Comparison of ENCODE assay signal across 1 cellular context in the genomic region with DNA sequence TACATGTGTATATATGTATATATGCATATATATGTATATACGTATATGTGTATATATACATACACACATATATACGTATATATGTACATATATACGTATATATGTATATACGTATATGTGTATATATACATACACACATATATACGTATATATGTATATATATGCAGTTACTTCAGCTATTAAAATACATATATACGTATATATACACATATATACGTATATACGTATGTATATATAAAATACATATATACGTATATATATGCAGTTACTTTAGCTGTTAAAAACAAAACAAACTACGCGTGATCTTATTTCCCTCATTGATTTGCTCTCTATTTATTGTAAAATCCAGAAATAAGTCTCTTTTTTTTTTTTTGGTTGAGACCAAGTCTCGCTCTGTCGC.
TF ChIP-seq lines count a peak whose summit lies in the region.

No MANE protein-coding gene starts in this region.

TF ChIP-seq in K562, 482 proteins besides CTCF, POLR2A, EP300 and RAD21 (continued from another document and continues in another):
- TF ChIP-seq, protein P1, sequence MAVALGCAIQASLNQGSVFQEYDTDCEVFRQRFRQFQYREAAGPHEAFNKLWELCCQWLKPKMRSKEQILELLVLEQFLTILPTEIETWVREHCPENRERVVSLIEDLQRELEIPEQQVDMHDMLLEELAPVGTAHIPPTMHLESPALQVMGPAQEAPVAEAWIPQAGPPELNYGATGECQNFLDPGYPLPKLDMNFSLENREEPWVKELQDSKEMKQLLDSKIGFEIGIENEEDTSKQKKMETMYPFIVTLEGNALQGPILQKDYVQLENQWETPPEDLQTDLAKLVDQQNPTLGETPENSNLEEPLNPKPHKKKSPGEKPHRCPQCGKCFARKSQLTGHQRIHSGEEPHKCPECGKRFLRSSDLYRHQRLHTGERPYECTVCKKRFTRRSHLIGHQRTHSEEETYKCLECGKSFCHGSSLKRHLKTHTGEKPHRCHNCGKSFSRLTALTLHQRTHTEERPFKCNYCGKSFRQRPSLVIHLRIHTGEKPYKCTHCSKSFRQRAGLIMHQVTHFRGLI (CRISPR knock-in tag; IDR thresholded peaks at IDR 0.05): peak; percentile 95
- TF ChIP-seq MBD2 (IDR thresholded peaks at IDR 0.05; ENCODE audit: borderline replicate concordance, low read depth) (no peak), SAFB (IDR thresholded peaks at IDR 0.05; ENCODE audit: borderline replicate concordance, low read depth, low read length) (no peak), TCF7 (IDR thresholded peaks at IDR 0.05; ENCODE audit: borderline replicate concordance) (no peak), HNRNPH1 (optimal IDR thresholded peaks at IDR 0.05; ENCODE audit: low read depth, low read length) (no peak), HDAC6 (IDR thresholded peaks at IDR 0.05; ENCODE audit: low read depth, low read length) (no peak), PHF8 (IDR thresholded peaks at IDR 0.05; ENCODE audit: borderline replicate concordance, low read length) (no peak), CHD1 (IDR thresholded peaks at IDR 0.05; ENCODE audit: low read length) (no peak), NR1H2 (CRISPR knock-in tag; IDR thresholded peaks at IDR 0.05) (no peak), EWSR1 (IDR thresholded peaks at IDR 0.05; ENCODE audit: borderline replicate concordance, low read depth, partially characterized antibody) (no peak), DPF2 (IDR thresholded peaks at IDR 0.05) (no peak), SRSF3 (IDR thresholded peaks at IDR 0.05; ENCODE audit: insufficient read depth, low read length) (no peak), ZFP30 (CRISPR knock-in tag; IDR thresholded peaks at IDR 0.05; ENCODE audit: borderline replicate concordance) (peak; percentile 83), CAMTA2 (CRISPR knock-in tag; conservative IDR thresholded peaks at IDR 0.05) (0 out of 2 replicates have a peak, but pooled peaks have one; percentile 77), KLF16 (IDR thresholded peaks at IDR 0.05) (no peak), RBM15 (IDR thresholded peaks at IDR 0.05; ENCODE audit: insufficient read depth, low read length) (no peak), HDAC1 (IDR thresholded peaks at IDR 0.05) (no peak), RBM34 (IDR thresholded peaks at IDR 0.05; ENCODE audit: borderline replicate concordance, insufficient read depth, low read length) (no peak), ZNF764 (CRISPR knock-in tag; IDR thresholded peaks at IDR 0.05; ENCODE audit: low read depth) (no peak), POLR2G (IDR thresholded peaks at IDR 0.05; ENCODE audit: low read depth, low read length) (no peak), FIP1L1 (IDR thresholded peaks at IDR 0.05; ENCODE audit: low read depth, low read length, poor library complexity, severe bottlenecking) (no peak), ZNF165 (CRISPR knock-in tag; IDR thresholded peaks at IDR 0.05; ENCODE audit: borderline replicate concordance) (0 out of 2 replicates have a peak, but pooled peaks have one; percentile 41), SRSF9 (IDR thresholded peaks at IDR 0.05; ENCODE audit: borderline replicate concordance, low read depth, low read length) (no peak), ZFX (CRISPR knock-in tag; IDR thresholded peaks at IDR 0.05) (no peak), GABPB2 (CRISPR knock-in tag; conservative IDR thresholded peaks at IDR 0.05) (peak; percentile 79; the same call in 1 of the 2 replicates)
- TF ChIP-seq, protein P2, sequence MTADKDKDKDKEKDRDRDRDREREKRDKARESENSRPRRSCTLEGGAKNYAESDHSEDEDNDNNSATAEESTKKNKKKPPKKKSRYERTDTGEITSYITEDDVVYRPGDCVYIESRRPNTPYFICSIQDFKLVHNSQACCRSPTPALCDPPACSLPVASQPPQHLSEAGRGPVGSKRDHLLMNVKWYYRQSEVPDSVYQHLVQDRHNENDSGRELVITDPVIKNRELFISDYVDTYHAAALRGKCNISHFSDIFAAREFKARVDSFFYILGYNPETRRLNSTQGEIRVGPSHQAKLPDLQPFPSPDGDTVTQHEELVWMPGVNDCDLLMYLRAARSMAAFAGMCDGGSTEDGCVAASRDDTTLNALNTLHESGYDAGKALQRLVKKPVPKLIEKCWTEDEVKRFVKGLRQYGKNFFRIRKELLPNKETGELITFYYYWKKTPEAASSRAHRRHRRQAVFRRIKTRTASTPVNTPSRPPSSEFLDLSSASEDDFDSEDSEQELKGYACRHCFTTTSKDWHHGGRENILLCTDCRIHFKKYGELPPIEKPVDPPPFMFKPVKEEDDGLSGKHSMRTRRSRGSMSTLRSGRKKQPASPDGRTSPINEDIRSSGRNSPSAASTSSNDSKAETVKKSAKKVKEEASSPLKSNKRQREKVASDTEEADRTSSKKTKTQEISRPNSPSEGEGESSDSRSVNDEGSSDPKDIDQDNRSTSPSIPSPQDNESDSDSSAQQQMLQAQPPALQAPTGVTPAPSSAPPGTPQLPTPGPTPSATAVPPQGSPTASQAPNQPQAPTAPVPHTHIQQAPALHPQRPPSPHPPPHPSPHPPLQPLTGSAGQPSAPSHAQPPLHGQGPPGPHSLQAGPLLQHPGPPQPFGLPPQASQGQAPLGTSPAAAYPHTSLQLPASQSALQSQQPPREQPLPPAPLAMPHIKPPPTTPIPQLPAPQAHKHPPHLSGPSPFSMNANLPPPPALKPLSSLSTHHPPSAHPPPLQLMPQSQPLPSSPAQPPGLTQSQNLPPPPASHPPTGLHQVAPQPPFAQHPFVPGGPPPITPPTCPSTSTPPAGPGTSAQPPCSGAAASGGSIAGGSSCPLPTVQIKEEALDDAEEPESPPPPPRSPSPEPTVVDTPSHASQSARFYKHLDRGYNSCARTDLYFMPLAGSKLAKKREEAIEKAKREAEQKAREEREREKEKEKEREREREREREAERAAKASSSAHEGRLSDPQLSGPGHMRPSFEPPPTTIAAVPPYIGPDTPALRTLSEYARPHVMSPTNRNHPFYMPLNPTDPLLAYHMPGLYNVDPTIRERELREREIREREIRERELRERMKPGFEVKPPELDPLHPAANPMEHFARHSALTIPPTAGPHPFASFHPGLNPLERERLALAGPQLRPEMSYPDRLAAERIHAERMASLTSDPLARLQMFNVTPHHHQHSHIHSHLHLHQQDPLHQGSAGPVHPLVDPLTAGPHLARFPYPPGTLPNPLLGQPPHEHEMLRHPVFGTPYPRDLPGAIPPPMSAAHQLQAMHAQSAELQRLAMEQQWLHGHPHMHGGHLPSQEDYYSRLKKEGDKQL (CRISPR knock-in tag; IDR thresholded peaks at IDR 0.05; ENCODE audit: borderline replicate concordance): no peak
- TF ChIP-seq, protein P3, sequence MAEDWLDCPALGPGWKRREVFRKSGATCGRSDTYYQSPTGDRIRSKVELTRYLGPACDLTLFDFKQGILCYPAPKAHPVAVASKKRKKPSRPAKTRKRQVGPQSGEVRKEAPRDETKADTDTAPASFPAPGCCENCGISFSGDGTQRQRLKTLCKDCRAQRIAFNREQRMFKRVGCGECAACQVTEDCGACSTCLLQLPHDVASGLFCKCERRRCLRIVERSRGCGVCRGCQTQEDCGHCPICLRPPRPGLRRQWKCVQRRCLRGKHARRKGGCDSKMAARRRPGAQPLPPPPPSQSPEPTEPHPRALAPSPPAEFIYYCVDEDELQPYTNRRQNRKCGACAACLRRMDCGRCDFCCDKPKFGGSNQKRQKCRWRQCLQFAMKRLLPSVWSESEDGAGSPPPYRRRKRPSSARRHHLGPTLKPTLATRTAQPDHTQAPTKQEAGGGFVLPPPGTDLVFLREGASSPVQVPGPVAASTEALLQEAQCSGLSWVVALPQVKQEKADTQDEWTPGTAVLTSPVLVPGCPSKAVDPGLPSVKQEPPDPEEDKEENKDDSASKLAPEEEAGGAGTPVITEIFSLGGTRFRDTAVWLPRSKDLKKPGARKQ (CRISPR knock-in tag; IDR thresholded peaks at IDR 0.05): no peak
- TF ChIP-seq, protein P4, sequence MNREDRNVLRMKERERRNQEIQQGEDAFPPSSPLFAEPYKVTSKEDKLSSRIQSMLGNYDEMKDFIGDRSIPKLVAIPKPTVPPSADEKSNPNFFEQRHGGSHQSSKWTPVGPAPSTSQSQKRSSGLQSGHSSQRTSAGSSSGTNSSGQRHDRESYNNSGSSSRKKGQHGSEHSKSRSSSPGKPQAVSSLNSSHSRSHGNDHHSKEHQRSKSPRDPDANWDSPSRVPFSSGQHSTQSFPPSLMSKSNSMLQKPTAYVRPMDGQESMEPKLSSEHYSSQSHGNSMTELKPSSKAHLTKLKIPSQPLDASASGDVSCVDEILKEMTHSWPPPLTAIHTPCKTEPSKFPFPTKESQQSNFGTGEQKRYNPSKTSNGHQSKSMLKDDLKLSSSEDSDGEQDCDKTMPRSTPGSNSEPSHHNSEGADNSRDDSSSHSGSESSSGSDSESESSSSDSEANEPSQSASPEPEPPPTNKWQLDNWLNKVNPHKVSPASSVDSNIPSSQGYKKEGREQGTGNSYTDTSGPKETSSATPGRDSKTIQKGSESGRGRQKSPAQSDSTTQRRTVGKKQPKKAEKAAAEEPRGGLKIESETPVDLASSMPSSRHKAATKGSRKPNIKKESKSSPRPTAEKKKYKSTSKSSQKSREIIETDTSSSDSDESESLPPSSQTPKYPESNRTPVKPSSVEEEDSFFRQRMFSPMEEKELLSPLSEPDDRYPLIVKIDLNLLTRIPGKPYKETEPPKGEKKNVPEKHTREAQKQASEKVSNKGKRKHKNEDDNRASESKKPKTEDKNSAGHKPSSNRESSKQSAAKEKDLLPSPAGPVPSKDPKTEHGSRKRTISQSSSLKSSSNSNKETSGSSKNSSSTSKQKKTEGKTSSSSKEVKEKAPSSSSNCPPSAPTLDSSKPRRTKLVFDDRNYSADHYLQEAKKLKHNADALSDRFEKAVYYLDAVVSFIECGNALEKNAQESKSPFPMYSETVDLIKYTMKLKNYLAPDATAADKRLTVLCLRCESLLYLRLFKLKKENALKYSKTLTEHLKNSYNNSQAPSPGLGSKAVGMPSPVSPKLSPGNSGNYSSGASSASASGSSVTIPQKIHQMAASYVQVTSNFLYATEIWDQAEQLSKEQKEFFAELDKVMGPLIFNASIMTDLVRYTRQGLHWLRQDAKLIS (CRISPR knock-in tag; IDR thresholded peaks at IDR 0.05): no peak
- TF ChIP-seq, protein P5, sequence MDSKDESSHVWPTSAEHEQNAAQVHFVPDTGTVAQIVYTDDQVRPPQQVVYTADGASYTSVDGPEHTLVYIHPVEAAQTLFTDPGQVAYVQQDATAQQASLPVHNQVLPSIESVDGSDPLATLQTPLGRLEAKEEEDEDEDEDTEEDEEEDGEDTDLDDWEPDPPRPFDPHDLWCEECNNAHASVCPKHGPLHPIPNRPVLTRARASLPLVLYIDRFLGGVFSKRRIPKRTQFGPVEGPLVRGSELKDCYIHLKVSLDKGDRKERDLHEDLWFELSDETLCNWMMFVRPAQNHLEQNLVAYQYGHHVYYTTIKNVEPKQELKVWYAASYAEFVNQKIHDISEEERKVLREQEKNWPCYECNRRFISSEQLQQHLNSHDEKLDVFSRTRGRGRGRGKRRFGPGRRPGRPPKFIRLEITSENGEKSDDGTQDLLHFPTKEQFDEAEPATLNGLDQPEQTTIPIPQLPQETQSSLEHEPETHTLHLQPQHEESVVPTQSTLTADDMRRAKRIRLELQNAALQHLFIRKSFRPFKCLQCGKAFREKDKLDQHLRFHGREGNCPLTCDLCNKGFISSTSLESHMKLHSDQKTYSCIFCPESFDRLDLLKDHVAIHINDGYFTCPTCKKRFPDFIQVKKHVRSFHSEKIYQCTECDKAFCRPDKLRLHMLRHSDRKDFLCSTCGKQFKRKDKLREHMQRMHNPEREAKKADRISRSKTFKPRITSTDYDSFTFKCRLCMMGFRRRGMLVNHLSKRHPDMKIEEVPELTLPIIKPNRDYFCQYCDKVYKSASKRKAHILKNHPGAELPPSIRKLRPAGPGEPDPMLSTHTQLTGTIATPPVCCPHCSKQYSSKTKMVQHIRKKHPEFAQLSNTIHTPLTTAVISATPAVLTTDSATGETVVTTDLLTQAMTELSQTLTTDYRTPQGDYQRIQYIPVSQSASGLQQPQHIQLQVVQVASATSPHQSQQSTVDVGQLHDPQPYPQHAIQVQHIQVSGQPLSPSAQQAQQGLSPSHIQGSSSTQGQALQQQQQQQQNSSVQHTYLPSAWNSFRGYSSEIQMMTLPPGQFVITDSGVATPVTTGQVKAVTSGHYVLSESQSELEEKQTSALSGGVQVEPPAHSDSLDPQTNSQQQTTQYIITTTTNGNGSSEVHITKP (IDR thresholded peaks at IDR 0.05; ENCODE audit: partially characterized antibody): no peak
- TF ChIP-seq, protein P6, sequence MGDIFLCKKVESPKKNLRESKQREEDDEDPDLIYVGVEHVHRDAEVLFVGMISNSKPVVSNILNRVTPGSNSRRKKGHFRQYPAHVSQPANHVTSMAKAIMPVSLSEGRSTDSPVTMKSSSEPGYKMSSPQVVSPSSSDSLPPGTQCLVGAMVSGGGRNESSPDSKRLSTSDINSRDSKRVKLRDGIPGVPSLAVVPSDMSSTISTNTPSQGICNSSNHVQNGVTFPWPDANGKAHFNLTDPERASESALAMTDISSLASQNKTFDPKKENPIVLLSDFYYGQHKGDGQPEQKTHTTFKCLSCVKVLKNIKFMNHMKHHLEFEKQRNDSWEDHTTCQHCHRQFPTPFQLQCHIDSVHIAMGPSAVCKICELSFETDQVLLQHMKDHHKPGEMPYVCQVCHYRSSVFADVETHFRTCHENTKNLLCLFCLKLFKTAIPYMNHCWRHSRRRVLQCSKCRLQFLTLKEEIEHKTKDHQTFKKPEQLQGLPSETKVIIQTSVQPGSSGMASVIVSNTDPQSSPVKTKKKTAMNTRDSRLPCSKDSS (IDR thresholded peaks at IDR 0.05; ENCODE audit: low read depth, partially characterized antibody): no peak
- TF ChIP-seq, protein P7, sequence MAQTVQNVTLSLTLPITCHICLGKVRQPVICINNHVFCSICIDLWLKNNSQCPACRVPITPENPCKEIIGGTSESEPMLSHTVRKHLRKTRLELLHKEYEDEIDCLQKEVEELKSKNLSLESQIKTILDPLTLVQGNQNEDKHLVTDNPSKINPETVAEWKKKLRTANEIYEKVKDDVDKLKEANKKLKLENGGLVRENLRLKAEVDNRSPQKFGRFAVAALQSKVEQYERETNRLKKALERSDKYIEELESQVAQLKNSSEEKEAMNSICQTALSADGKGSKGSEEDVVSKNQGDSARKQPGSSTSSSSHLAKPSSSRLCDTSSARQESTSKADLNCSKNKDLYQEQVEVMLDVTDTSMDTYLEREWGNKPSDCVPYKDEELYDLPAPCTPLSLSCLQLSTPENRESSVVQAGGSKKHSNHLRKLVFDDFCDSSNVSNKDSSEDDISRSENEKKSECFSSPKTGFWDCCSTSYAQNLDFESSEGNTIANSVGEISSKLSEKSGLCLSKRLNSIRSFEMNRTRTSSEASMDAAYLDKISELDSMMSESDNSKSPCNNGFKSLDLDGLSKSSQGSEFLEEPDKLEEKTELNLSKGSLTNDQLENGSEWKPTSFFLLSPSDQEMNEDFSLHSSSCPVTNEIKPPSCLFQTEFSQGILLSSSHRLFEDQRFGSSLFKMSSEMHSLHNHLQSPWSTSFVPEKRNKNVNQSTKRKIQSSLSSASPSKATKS (CRISPR knock-in tag; IDR thresholded peaks at IDR 0.05): peak; percentile 86
